ENCODE assay signal across 1 cellular context in genomic region chr3:51942603-51943450, GRCh38.
TF ChIP-seq lines count a peak whose summit lies in the region.

No MANE protein-coding gene starts in this region.

TF ChIP-seq in endothelial cell of umbilical vein, 7 proteins besides CTCF, POLR2A, EP300 and RAD21 (continued from another document):
- TF ChIP-seq MAX (IDR thresholded peaks at IDR 0.05; ENCODE audit: insufficient read depth, insufficient read length) (no peak), JUN (IDR thresholded peaks at IDR 0.05; ENCODE audit: borderline replicate concordance, insufficient read depth, insufficient read length, low read depth) (no peak)
